Comparison of ENCODE assay signal across 24 cellular contexts in the genomic region with DNA sequence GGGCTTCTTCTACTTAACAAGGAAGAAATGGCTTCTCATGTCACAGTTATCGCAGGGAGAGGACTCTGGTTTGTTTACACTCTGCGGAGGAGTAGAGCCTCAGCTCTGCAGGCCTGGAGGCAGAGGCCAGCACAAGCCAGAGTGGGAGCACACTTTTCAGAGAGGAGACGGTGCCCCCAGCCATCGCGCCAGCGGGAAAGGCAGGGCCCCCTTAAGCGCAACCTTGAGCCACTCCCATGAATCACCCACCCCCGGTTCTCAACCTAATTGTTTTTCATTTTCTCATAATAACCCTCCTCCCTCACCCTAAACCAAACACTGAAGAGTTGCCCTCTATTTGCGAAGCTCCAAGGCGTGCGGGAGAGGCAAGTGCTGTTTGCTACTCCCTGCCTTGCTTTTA.
DNase-seq lines count a peak whose midpoint lies in the region; ATAC-seq, FAIRE-seq and TF ChIP-seq lines count a peak whose summit lies in the region.
"Had no signal": no experiment of that assay in that cellular context is flagged by ENCODE, and none has a peak within 500 bp of the region (broad histone marks: within the 10 kb centered on the region; RNA-seq: fewer than 3 reads in every experiment).

No MANE protein-coding gene starts in this region.

- no peak overlapping the region for H2BK15ac ChIP-seq in mesendoderm (replicated peaks; ENCODE audit: low read depth)

- H3K4ac ChIP-seq in mesendoderm (ENCODE audit: low read depth, low read length), result no peak overlapping the region

- DNase-seq in NCI-H146 (lab: John Stamatoyannopoulos, UW), result peak; percentile 4
- no peak for DNase-seq in NCI-H146 treated with DMSO at 0.1 percent for 48 hours (lab: John Stamatoyannopoulos, UW; ENCODE audit: unreplicated experiment)
- no peak for DNase-seq in K562 (ENCODE audit: extremely low read depth in 1 of 4, low spot score in 3 of 4)
- peak; percentile 28 for DNase-seq in mesendoderm
- DNase-seq in tibial artery, result no peak
- DNase-seq in left lobe of liver (ENCODE audit: low spot score), result no peak
- DNase-seq in left ventricle myocardium inferior, result no peak
- DNase-seq: 8988T; activated B cell treated with CpG ODN at 0.5 μM for 24 hours; activated CD4-positive, alpha-beta memory T cell treated with anti-CD3 and anti-CD28 coated beads for 36 hours; activated effector memory CD4-positive, alpha-beta T cell treated with anti-CD3 and anti-CD28 coated beads, Interleukin-2, amount 50 U/mL, for 16 hours; activated T-cell treated with anti-CD3 and anti-CD28 coated beads for 4 hours; brain microvascular endothelial cell; CD8-positive, alpha-beta T cell; colonic mucosa; DMS153; HCEC 1CT; NCI-H1048; NCI-H2171; NCI-H82; T-helper 9 cell had no signal

- H3K23ac ChIP-seq in mesendoderm (ENCODE audit: low read length), result no peak overlapping the region

- no peaks in the 10 kb centered on the region for H3K9me1 ChIP-seq in K562 (ENCODE audit: control insufficient read depth, insufficient read depth, low read length)

- H3K18ac ChIP-seq in mesendoderm (ENCODE audit: low read length), result no peak overlapping the region

- BruUV-seq in K562 (replicated peaks; lab: Mats Ljungman, UMichigan), result no TSS peak

- no peak for TF ChIP-seq RAD21 in K562 (CRISPR knock-in tag; conservative IDR thresholded peaks at IDR 0.05 in 1 of 2, IDR thresholded peaks at IDR 0.05 in 1 of 2)

- CTCF ChIA-PET in K562 (lab: Yijun Ruan, JAX; ENCODE audit: low intra/inter-chr PET ratio), result no interaction called here

- H3K9me3 ChIP-seq in K562 (replicated peaks; ENCODE audit: control insufficient read depth, insufficient read depth, low read depth, low read length) (no peaks in the 10 kb centered on the region), tibial artery (no peaks in the 10 kb centered on the region), left ventricle myocardium inferior (replicated peaks) (no peaks in the 10 kb centered on the region)
- H3K9me3 ChIP-seq: colonic mucosa had no signal

- TF ChIP-seq CTCF in K562 (IDR thresholded peaks at IDR 0.05 in 2 of 3, conservative IDR thresholded peaks at IDR 0.05 in 1 of 3; ENCODE audit: insufficient read depth in 2 of 3, low read depth in 1 of 3, low read length in 3 of 3), result no peak
- TF ChIP-seq CTCF in tibial artery (IDR thresholded peaks at IDR 0.05), result no peak
- no peak for TF ChIP-seq CTCF in left ventricle myocardium inferior (IDR thresholded peaks at IDR 0.05; ENCODE audit: borderline replicate concordance)

- H3K4me3 ChIP-seq in K562 (no peak overlapping the region), mesendoderm (ENCODE audit: low read length) (no peak overlapping the region), tibial artery (no peak overlapping the region), left ventricle myocardium inferior (no peak overlapping the region)
- H3K4me3 ChIP-seq: colonic mucosa had no signal

- H3K79me1 ChIP-seq in mesendoderm (ENCODE audit: low read length), result no peaks in the 10 kb centered on the region

- H4K20me1 ChIP-seq in K562 (replicated peaks; ENCODE audit: control insufficient read depth, insufficient read depth, low read length), result no peaks in the 10 kb centered on the region; the same call in none of the 2 replicates

- H3K56ac ChIP-seq in mesendoderm (ENCODE audit: low read length), result no peak overlapping the region

- no peak overlapping the region for H2AK5ac ChIP-seq in mesendoderm (ENCODE audit: low read length)

- peaks cover 6 to 15% of the 10 kb centered on the region in 2 experiments for H3K27me3 ChIP-seq in K562 (ENCODE audit: control insufficient read depth in 2 of 2, insufficient read depth in 2 of 2, low read length in 2 of 2)
- H3K27me3 ChIP-seq in mesendoderm (ENCODE audit: insufficient read depth, low read length, poor library complexity), result no peaks in the 10 kb centered on the region
- H3K27me3 ChIP-seq in tibial artery, result no peaks in the 10 kb centered on the region
- H3K27me3 ChIP-seq in left ventricle myocardium inferior (ENCODE audit: low read depth), result peaks cover 9% of the 10 kb centered on the region
- H3K27me3 ChIP-seq: colonic mucosa had no signal

- H3K4me2 ChIP-seq in K562 (ENCODE audit: insufficient read depth, low read length), result no peak overlapping the region
- H3K4me2 ChIP-seq in mesendoderm (ENCODE audit: low read length), result no peak overlapping the region

- no peak overlapping the region for H4K8ac ChIP-seq in mesendoderm (ENCODE audit: low read depth, low read length)

- ATAC-seq in K562 (peak; percentile 66), HG03025 (IDR thresholded peaks at IDR 0.05; ENCODE audit: low FRiP score, unreplicated experiment) (no peak), left lobe of liver (no peak)
- ATAC-seq: CD8-positive, alpha-beta T cell had no signal

- POLR2A ChIA-PET in K562 (lab: Yijun Ruan, JAX), result interaction anchor here (0.8 to 1.6 kb wide), 5 partner anchors 14 to 461 kb away, joined by 3 to 5 read pairs (median 3); no protein-coding TSS in a partner anchor

- TF ChIP-seq POLR2A in K562 (conservative IDR thresholded peaks at IDR 0.05), result no peak

- no peak for FAIRE-seq in K562 (lab: Jason Lieb, UNC)
- FAIRE-seq: G401.6, GM18507 had no signal

- H4K5ac ChIP-seq in mesendoderm (ENCODE audit: low read length), result no peak overlapping the region

- H3K79me2 ChIP-seq in K562 (ENCODE audit: control insufficient read depth, insufficient read depth, low read length) (no peaks in the 10 kb centered on the region), mesendoderm (ENCODE audit: control insufficient read depth, insufficient read depth, low read length) (no peaks in the 10 kb centered on the region)

- TF ChIP-seq EP300 in K562 (IDR thresholded peaks at IDR 0.05; ENCODE audit: low read length), result no peak

- intact Hi-C loops in K562 (cut with micrococcal nuclease), result loop anchor here (5.0 to 10.0 kb wide), 3 partner anchors 120 to 422 kb away; no protein-coding TSS in a partner anchor
- intact Hi-C loops in tibial artery (cut with DNase I; ENCODE audit: low total_unique reads), result no loop called here
- intact Hi-C loops in left ventricle myocardium inferior (cut with micrococcal nuclease), result no loop called here

- H2BK5ac ChIP-seq in mesendoderm (ENCODE audit: low read length), result no peak overlapping the region

- in situ Hi-C loops in K562 (cut with MboI), result no loop called here

- H3K4me1 ChIP-seq in K562 (replicated peaks in 1 of 2; ENCODE audit: control insufficient read depth in 2 of 2, insufficient read depth in 2 of 2, low read length in 2 of 2) (peaks cover 0 to 3% of the 10 kb centered on the region in 2 experiments; a peak in 1 of 5 replicates), mesendoderm (ENCODE audit: control insufficient read depth, low read depth, low read length) (peaks cover 3% of the 10 kb centered on the region), tibial artery (peaks cover 0 to 28% (median 12%) of the 10 kb centered on the region in 4 donors), left ventricle myocardium inferior (peaks cover 5% of the 10 kb centered on the region)
- H3K4me1 ChIP-seq: colonic mucosa had no signal

- H2BK120ac ChIP-seq in mesendoderm (ENCODE audit: low read depth, low read length), result no peak overlapping the region

- H3K9ac ChIP-seq in K562 (ENCODE audit: insufficient read depth in 1 of 2, low read depth in 2 of 2, low read length in 2 of 2), result peak overlapping the region in 1 of 2 experiments; percentile 78; a peak in 2 of 4 replicates
- H3K9ac ChIP-seq in mesendoderm (ENCODE audit: low read length), result no peak overlapping the region

- H3K36me3 ChIP-seq in K562 (ENCODE audit: control insufficient read depth, insufficient read depth, low read length) (no peaks in the 10 kb centered on the region), mesendoderm (ENCODE audit: control insufficient read depth, insufficient read depth, low read length) (no peaks in the 10 kb centered on the region), tibial artery (no peaks in the 10 kb centered on the region), left ventricle myocardium inferior (no peaks in the 10 kb centered on the region)
- H3K36me3 ChIP-seq: brain microvascular endothelial cell, colonic mucosa had no signal

- 5% methylated on average over 11 of the region's 11 CpGs for WGBS in K562 (ENCODE audit: insufficient coverage, low coverage, missing lambda C conversion rate)
- WGBS in mesendoderm (ENCODE audit: extremely low coverage, insufficient coverage, low lambda C conversion rate), result no CpG with 5 or more reads among the region's 11 CpGs

- H3K27ac ChIP-seq in K562 (ENCODE audit: extremely low read depth, low read depth, low read length) (no peak overlapping the region), mesendoderm (ENCODE audit: low read depth, low read length) (no peak overlapping the region), tibial artery (peak overlapping the region; percentile 59 to 63), left ventricle myocardium inferior (replicated peaks) (no peak overlapping the region)
- H3K27ac ChIP-seq: brain microvascular endothelial cell, colonic mucosa had no signal

- no peak overlapping the region for H2AFZ ChIP-seq in K562 (ENCODE audit: low read depth, low read length)

TF ChIP-seq in K562, 482 proteins besides CTCF, POLR2A, EP300 and RAD21:
- no peak for TF ChIP-seq IFI16 (CRISPR knock-in tag; IDR thresholded peaks at IDR 0.05)
- peak; percentile 46 to 80; a peak in 3 of 4 replicates for TF ChIP-seq FOXA3 (CRISPR knock-in tag; conservative IDR thresholded peaks at IDR 0.05 in 1 of 2, IDR thresholded peaks at IDR 0.05 in 1 of 2)

Comparison
In these comparisons a context has a peak if more than half of its experiments do, and no peak if none do; other contexts are left out.
1. DNase-seq: peak in NCI-H146 (single experiment) and mesendoderm (single experiment); none in NCI-H146 treated with DMSO at 0.1 percent for 48 hours (single experiment), K562 (0 of 4), tibial artery (0 of 2), left lobe of liver (single experiment) and left ventricle myocardium inferior (single experiment).
2. H3K27ac ChIP-seq: peak in tibial artery (2 of 2); none in K562 (single experiment), mesendoderm (single experiment) and left ventricle myocardium inferior (single experiment).